Comparison of ENCODE assay signal across 28 cellular contexts in genomic region chr16:77193377-77193776, GRCh38. TPM values are rescaled to one million over a fixed set of nuclear protein-coding genes. Genes with fewer than 3 reads are reported as not detected.
A peak's percentile ranks its signal among the peaks of the same experiment; 100 is the strongest.
DNase-seq lines count a peak whose midpoint lies in the region; ATAC-seq and TF ChIP-seq lines count a peak whose summit lies in the region.
"Had no signal": no experiment of that assay in that cellular context is flagged by ENCODE, and none has a peak within 500 bp of the region (broad histone marks: within the 10 kb centered on the region; RNA-seq: fewer than 3 reads in every experiment).

No MANE protein-coding gene starts in this region.

- peaks cover 9% of the 10 kb centered on the region for H3K79me1 ChIP-seq in neuronal stem cell (ENCODE audit: low read depth, low read length)

- no peak overlapping the region for H4K91ac ChIP-seq in neuronal stem cell (ENCODE audit: low read depth, low read length, poor library complexity)

- CTCF ChIA-PET in activated CD4-positive, alpha-beta T cell treated with anti-CD3 and anti-CD28 coated beads, Interleukin-2, amount 10 ng/mL, durations not matched to agents 7 days and 5 days (lab: Charles Lee): interaction anchor here (0.7 kb wide), 1 partner anchor 586 kb away, joined by 3 read pairs; no protein-coding TSS in a partner anchor
- CTCF ChIA-PET in activated CD4-positive, alpha-beta T cell treated with anti-CD3 and anti-CD28 coated beads for 36 hours (lab: Charles Lee): interaction anchor here (0.5 kb wide), 1 partner anchor 23 kb away, joined by 3 read pairs; no protein-coding TSS in a partner anchor
- CTCF ChIA-PET in A673 (lab: Charles Lee): no interaction called here

- H3K4me3 Mint-ChIP-seq in activated CD4-positive, alpha-beta T cell treated with anti-CD3 and anti-CD28 coated beads, Interleukin-2, amount 10 ng/mL, durations not matched to agents 7 days and 5 days: peak overlapping the region; percentile 89
- H3K4me3 Mint-ChIP-seq in activated CD4-positive, alpha-beta T cell treated with anti-CD3 and anti-CD28 coated beads for 36 hours: no peak overlapping the region
- peak overlapping the region; percentile 82 for H3K4me3 Mint-ChIP-seq in central memory CD8-positive, alpha-beta T cell

- no peak overlapping the region for H2BK15ac ChIP-seq in neuronal stem cell (ENCODE audit: low read length)

- H3K14ac ChIP-seq in neuronal stem cell (ENCODE audit: low read length): no peak overlapping the region

- H3K4me3 ChIP-seq in DOHH2 (ENCODE audit: low read length): no peak overlapping the region; the same call in 1 of the 2 replicates
- H3K4me3 ChIP-seq in neuronal stem cell (ENCODE audit: low read length in 2 of 2): peak overlapping the region in 1 of 2 donors; percentile 43
- H3K4me3 ChIP-seq in A673 (ENCODE audit: low read depth, low read length, poor library complexity, severe bottlenecking): no peak overlapping the region
- H3K4me3 ChIP-seq: adrenal gland, body of pancreas, HAP-1, left ventricle myocardium inferior, uterus had no signal

- H3K27me3 ChIP-seq in DOHH2 (ENCODE audit: control insufficient read depth, low read length) (no peaks in the 10 kb centered on the region), neuronal stem cell (ENCODE audit: control insufficient read depth in 3 of 3, insufficient read depth in 3 of 3, low read depth in 1 of 3, low read length in 3 of 3) (no peaks in the 10 kb centered on the region), A673 (replicated peaks; ENCODE audit: insufficient read depth, low read depth, low read length, poor library complexity) (no peaks in the 10 kb centered on the region)
- H3K27me3 ChIP-seq: adrenal gland, body of pancreas, uterus had no signal

- peaks cover 57% of the 10 kb centered on the region for H3K36me3 Mint-ChIP-seq in activated CD4-positive, alpha-beta T cell treated with anti-CD3 and anti-CD28 coated beads, Interleukin-2, amount 10 ng/mL, durations not matched to agents 7 days and 5 days (ENCODE audit: low read depth)
- peaks cover 60% of the 10 kb centered on the region for H3K36me3 Mint-ChIP-seq in activated CD4-positive, alpha-beta T cell treated with anti-CD3 and anti-CD28 coated beads for 36 hours (ENCODE audit: low read depth)
- peaks cover 46% of the 10 kb centered on the region for H3K36me3 Mint-ChIP-seq in central memory CD8-positive, alpha-beta T cell (ENCODE audit: insufficient read depth)

- no peak overlapping the region for H2AK5ac ChIP-seq in neuronal stem cell (ENCODE audit: low read depth, low read length)

- no peaks in the 10 kb centered on the region for H3K27me3 Mint-ChIP-seq in activated CD4-positive, alpha-beta T cell treated with anti-CD3 and anti-CD28 coated beads, Interleukin-2, amount 10 ng/mL, durations not matched to agents 7 days and 5 days
- no peaks in the 10 kb centered on the region for H3K27me3 Mint-ChIP-seq in activated CD4-positive, alpha-beta T cell treated with anti-CD3 and anti-CD28 coated beads for 36 hours
- H3K27me3 Mint-ChIP-seq in central memory CD8-positive, alpha-beta T cell: no peaks in the 10 kb centered on the region

- H2BK12ac ChIP-seq in neuronal stem cell (ENCODE audit: low read length): no peak overlapping the region

- peaks cover 21% of the 10 kb centered on the region for H3K4me1 ChIP-seq in DOHH2 (ENCODE audit: control insufficient read depth, low read length)
- peaks cover 0 to 3% of the 10 kb centered on the region in 2 donors for H3K4me1 ChIP-seq in neuronal stem cell (ENCODE audit: control insufficient read depth in 2 of 2, insufficient read depth in 1 of 2, low read depth in 1 of 2, low read length in 2 of 2)
- H3K4me1 ChIP-seq in A673 (ENCODE audit: insufficient read depth, low read length, poor library complexity, severe bottlenecking): peaks cover 5% of the 10 kb centered on the region
- H3K4me1 ChIP-seq: uterus had no signal

- H3K9ac ChIP-seq in neuronal stem cell (ENCODE audit: low read depth, low read length, poor library complexity): no peak overlapping the region

- H4K8ac ChIP-seq in neuronal stem cell (ENCODE audit: low read depth, low read length): no peak overlapping the region

- H3F3A ChIP-seq in DOHH2 (ENCODE audit: control insufficient read depth, insufficient read depth): peaks cover 2% of the 10 kb centered on the region; the same call in 1 of the 2 replicates

- no peak for ATAC-seq in activated CD4-positive, alpha-beta T cell treated with anti-CD3 and anti-CD28 coated beads for 36 hours
- ATAC-seq in central memory CD8-positive, alpha-beta T cell (replicated peaks; ENCODE audit: extremely low read depth, poor library complexity, severe bottlenecking): no peak
- no peak for ATAC-seq in GM21447 (IDR thresholded peaks at IDR 0.05; ENCODE audit: unreplicated experiment)
- ATAC-seq: body of pancreas, sciatic nerve had no signal

- no peak overlapping the region for H3K18ac ChIP-seq in neuronal stem cell (ENCODE audit: low read length)

- peaks cover 64% of the 10 kb centered on the region for H3K36me3 ChIP-seq in DOHH2 (ENCODE audit: control insufficient read depth, low read length)
- H3K36me3 ChIP-seq in neuronal stem cell (replicated peaks in 1 of 2; ENCODE audit: control insufficient read depth in 2 of 2, insufficient read depth in 2 of 2, low read length in 2 of 2): peaks cover 24 to 50% of the 10 kb centered on the region in 2 donors
- peaks cover 9% of the 10 kb centered on the region for H3K36me3 ChIP-seq in A673 (ENCODE audit: insufficient read depth, low read length, poor library complexity, severe bottlenecking)
- H3K36me3 ChIP-seq: uterus had no signal

- H3K4me1 Mint-ChIP-seq in activated CD4-positive, alpha-beta T cell treated with anti-CD3 and anti-CD28 coated beads, Interleukin-2, amount 10 ng/mL, durations not matched to agents 7 days and 5 days: peaks cover 40% of the 10 kb centered on the region
- H3K4me1 Mint-ChIP-seq in activated CD4-positive, alpha-beta T cell treated with anti-CD3 and anti-CD28 coated beads for 36 hours: peaks cover 29% of the 10 kb centered on the region
- H3K4me1 Mint-ChIP-seq in central memory CD8-positive, alpha-beta T cell: peaks cover 41% of the 10 kb centered on the region

- TF ChIP-seq CTCF in DOHH2 (IDR thresholded peaks at IDR 0.05; ENCODE audit: low read depth, low read length, poor library complexity, severe bottlenecking): no peak
- TF ChIP-seq CTCF in A673 (conservative IDR thresholded peaks at IDR 0.05; ENCODE audit: low read depth, low read length): no peak

- peaks cover 2% of the 10 kb centered on the region for H3K9me3 Mint-ChIP-seq in activated CD4-positive, alpha-beta T cell treated with anti-CD3 and anti-CD28 coated beads, Interleukin-2, amount 10 ng/mL, durations not matched to agents 7 days and 5 days
- H3K9me3 Mint-ChIP-seq in activated CD4-positive, alpha-beta T cell treated with anti-CD3 and anti-CD28 coated beads for 36 hours (ENCODE audit: low read depth): no peaks in the 10 kb centered on the region
- no peaks in the 10 kb centered on the region for H3K9me3 Mint-ChIP-seq in central memory CD8-positive, alpha-beta T cell

- H2BK5ac ChIP-seq in neuronal stem cell (ENCODE audit: low read length): no peak overlapping the region

- H2AFZ ChIP-seq in neuronal stem cell (ENCODE audit: low read length): no peak overlapping the region

- no peak overlapping the region for H3K23ac ChIP-seq in neuronal stem cell (ENCODE audit: low read depth, low read length, poor library complexity)

- POLR2A ChIA-PET in activated CD4-positive, alpha-beta T cell treated with anti-CD3 and anti-CD28 coated beads, Interleukin-2, amount 10 ng/mL, durations not matched to agents 7 days and 5 days (lab: Charles Lee): no interaction called here
- POLR2A ChIA-PET in activated CD4-positive, alpha-beta T cell treated with anti-CD3 and anti-CD28 coated beads for 36 hours (lab: Charles Lee): no interaction called here
- POLR2A ChIA-PET in A673 (lab: Charles Lee; ENCODE audit: low non-redundant PET): no interaction called here

- no peak overlapping the region for H3K27ac Mint-ChIP-seq in activated CD4-positive, alpha-beta T cell treated with anti-CD3 and anti-CD28 coated beads, Interleukin-2, amount 10 ng/mL, durations not matched to agents 7 days and 5 days
- no peak overlapping the region for H3K27ac Mint-ChIP-seq in activated CD4-positive, alpha-beta T cell treated with anti-CD3 and anti-CD28 coated beads for 36 hours
- peak overlapping the region; percentile 42 for H3K27ac Mint-ChIP-seq in central memory CD8-positive, alpha-beta T cell (ENCODE audit: low read depth)

- no peak overlapping the region for H3K27ac ChIP-seq in DOHH2 (ENCODE audit: low read depth, low read length)
- no peak overlapping the region for H3K27ac ChIP-seq in neuronal stem cell (replicated peaks; ENCODE audit: low read length)
- H3K27ac ChIP-seq in A673 (ENCODE audit: low read depth, low read length, poor library complexity, severe bottlenecking): no peak overlapping the region
- H3K27ac ChIP-seq: adrenal gland, body of pancreas, left ventricle myocardium inferior, thoracic aorta, uterus, WERI-Rb-1 had no signal

- intact Hi-C loops in activated CD4-positive, alpha-beta T cell treated with anti-CD3 and anti-CD28 coated beads for 36 hours (cut with DNase I, micrococcal nuclease): loop anchor here in 1 of 2 experiments (5.0 kb wide), 2 partner anchors 529 to 1676 kb away; partner anchors contain the start of gene NUDT7
- intact Hi-C loops in A673 (cut with micrococcal nuclease; ENCODE audit: unreplicated experiment): no loop called here

- H2BK120ac ChIP-seq in neuronal stem cell (ENCODE audit: low read depth, low read length): no peak overlapping the region

- no peaks in the 10 kb centered on the region for H4K20me1 ChIP-seq in DOHH2 (ENCODE audit: control insufficient read depth, insufficient read depth, low read depth, low read length)

- H3K79me2 ChIP-seq in DOHH2 (ENCODE audit: control insufficient read depth, low read length): peaks cover 61% of the 10 kb centered on the region

- H3K9me2 ChIP-seq in DOHH2 (replicated peaks; ENCODE audit: control insufficient read depth, low read length): no peaks in the 10 kb centered on the region; the same call in 1 of the 2 replicates

- H3K4ac ChIP-seq in neuronal stem cell (ENCODE audit: low read length): peak overlapping the region; percentile 30

- no TSS peak for BruUV-seq in A673 (replicated peaks; lab: Mats Ljungman, UMichigan)

- WGBS in neuronal stem cell (ENCODE audit: extremely low coverage in 2 of 2, insufficient read length in 2 of 2, insufficient replicate concordance in 1 of 2), 2 donors: no CpG with 5 or more reads among the region's 13 CpGs

- H3K4me2 ChIP-seq in DOHH2 (ENCODE audit: low read length) (peak overlapping the region; percentile 80; the same call in 1 of the 2 replicates), neuronal stem cell (ENCODE audit: insufficient read depth, low read length, poor library complexity, severe bottlenecking) (no peak overlapping the region)

- no peak for DNase-seq in activated CD4-positive, alpha-beta T cell treated with anti-CD3 and anti-CD28 coated beads, Interleukin-2, amount 10 ng/mL, durations not matched to agents 7 days and 5 days
- DNase-seq in activated CD4-positive, alpha-beta T cell treated with anti-CD3 and anti-CD28 coated beads for 36 hours: no peak
- DNase-seq in central memory CD8-positive, alpha-beta T cell (ENCODE audit: low spot score in 2 of 2): no peak
- DNase-seq in neuronal stem cell (ENCODE audit: low spot score) (no peak), A673 (ENCODE audit: low spot score) (no peak), cortex of kidney (lab: John Stamatoyannopoulos, UW) (no peak)
- DNase-seq: 8988T; adrenal gland; body of pancreas; GF-D8; hypothalamus; IMR-90; left ventricle myocardium inferior; NCI-H1105; NCI-H187 treated with DMSO at 0.1 percent for 48 hours; NCI-H2171 treated with DMSO at 0.1 percent for 48 hours; NCI-H524; NK-92 treated with Interleukin-12 subunit alpha and Interleukin-12 subunit beta, amount 100 ng/mL, for 24 hours; SHP77; stimulated activated naive CD4-positive, alpha-beta T cell treated with Interleukin-2 at 50 U/mL for 16 hours; T1000; uterus; WERI-Rb-1 had no signal

- H3K9me3 ChIP-seq in DOHH2 (ENCODE audit: control insufficient read depth, insufficient read depth, low read length) (no peaks in the 10 kb centered on the region), neuronal stem cell (replicated peaks in 1 of 2; ENCODE audit: control insufficient read depth in 2 of 2, insufficient read depth in 1 of 2, low read depth in 1 of 2, low read length in 2 of 2) (no peaks in the 10 kb centered on the region), A673 (ENCODE audit: low read depth, low read length, poor library complexity, severe bottlenecking) (no peaks in the 10 kb centered on the region)
- H3K9me3 ChIP-seq: adrenal gland, body of pancreas, HAP-1, left ventricle myocardium inferior, thoracic aorta, uterus had no signal

RNA-seq across cellular contexts. Expression of gene MON1B, which starts 2.4 kb away (rescaled TPM):
- total RNA-seq in activated CD4-positive, alpha-beta T cell treated with anti-CD3 and anti-CD28 coated beads, Interleukin-2, amount 10 ng/mL, durations not matched to agents 7 days and 5 days: 10 to 100 TPM; 62.8 to 70.7 TPM
- 10 to 100 TPM; 58.0 to 63.4 TPM for total RNA-seq in activated CD4-positive, alpha-beta T cell treated with anti-CD3 and anti-CD28 coated beads for 36 hours
- 15.7 TPM for polyA plus RNA-seq in neuronal stem cell (2013, experiment 1 of 2)
- polyA plus RNA-seq in neuronal stem cell (2013, experiment 2 of 2): 15.3 TPM
- total RNA-seq in A673 (2021): 42.9 and 44.1 TPM in 2 replicates

RNA-seq across cellular contexts. Expression of gene SYCE1L, which starts 5.8 kb away (rescaled TPM):
- 10 to 100 TPM in 1 of 2 experiments, 1 to 10 TPM in 1; 6.6 to 11.1 TPM for total RNA-seq in activated CD4-positive, alpha-beta T cell treated with anti-CD3 and anti-CD28 coated beads, Interleukin-2, amount 10 ng/mL, durations not matched to agents 7 days and 5 days
- 1 to 10 TPM; 4.3 to 7.1 TPM for total RNA-seq in activated CD4-positive, alpha-beta T cell treated with anti-CD3 and anti-CD28 coated beads for 36 hours
- 15.6 TPM for polyA plus RNA-seq in neuronal stem cell (2013, experiment 1 of 2)
- polyA plus RNA-seq in neuronal stem cell (2013, experiment 2 of 2): 24.8 TPM
- 0.63 TPM in 1 of 2 replicates, not detected in the other for total RNA-seq in A673 (2021)
- total RNA-seq: IMR-90 had no signal
